10 cellular contexts compared by ENCODE assay signal in genomic region chr19:18029617-18030338, GRCh38. TPM values are rescaled to one million over a fixed set of nuclear protein-coding genes. Genes with fewer than 3 reads are reported as not detected.
DNase-seq lines count a peak whose midpoint lies in the region; ATAC-seq, FAIRE-seq and TF ChIP-seq lines count a peak whose summit lies in the region.
"Had no signal": no experiment of that assay in that cellular context is flagged by ENCODE, and none has a peak within 500 bp of the region (broad histone marks: within the 10 kb centered on the region; RNA-seq: fewer than 3 reads in every experiment).

No MANE protein-coding gene starts in this region.

- FAIRE-seq in GM12878 (lab: Jason Lieb, UNC): no peak
- FAIRE-seq: astrocyte had no signal

- no peak overlapping the region for H2AFZ ChIP-seq in GM12878 (ENCODE audit: control insufficient read depth, low read depth, low read length)

- 74% methylated on average over 8 of the region's 8 CpGs for WGBS in GM12878 (ENCODE audit: insufficient coverage, insufficient replicate concordance, low lambda C conversion rate, missing lambda C conversion rate)

- CTCF ChIA-PET in Calu3 (lab: Charles Lee) (interaction anchor here (0.8 to 1.1 kb wide), 2 partner anchors 19 to 21 kb away, joined by 3 to 5 read pairs; partner anchors contain the start of gene ARRDC2), GM12878 (lab: Yijun Ruan, JAX) (interaction anchor here (0.8 kb wide), 1 partner anchor 222 kb away, joined by 3 read pairs; no protein-coding TSS in a partner anchor)

- no peak for TF ChIP-seq RAD21 in GM12878 (IDR thresholded peaks at IDR 0.05; ENCODE audit: insufficient read depth, low read depth, low read length)

- no peaks in the 10 kb centered on the region for H3K9me3 ChIP-seq in GM12878 (replicated peaks; ENCODE audit: control insufficient read depth, insufficient read depth, low read length)

- intact Hi-C loops in Calu3 (cut with micrococcal nuclease; ENCODE audit: unreplicated experiment): no loop called here
- intact Hi-C loops in GM12878 (cut with micrococcal nuclease; ENCODE audit: unreplicated experiment): no loop called here

- DNase-seq in Calu3 (peak; percentile 60), NCI-H2029 (lab: John Stamatoyannopoulos, UW) (peak; percentile 97), GM12878 (ENCODE audit: low read depth, low spot score) (no peak), medulla oblongata (ENCODE audit: extremely low spot score) (peak; percentile 42), cortex of kidney (lab: John Stamatoyannopoulos, UW) (no peak), epidermal melanocyte (ENCODE audit: insufficient read length, low spot score) (no peak), GF-D8 (lab: John Stamatoyannopoulos, UW) (no peak)
- no peak for DNase-seq in stimulated activated CD4-positive, alpha-beta T cell treated with anti-CD3 and anti-CD28 coated beads, Interleukin-15, amount 100 ng/mL, for 24 hours
- DNase-seq: mesendoderm had no signal

- in situ Hi-C loops in GM12878 (cut with MboI): no loop called here

- no peak overlapping the region for H3K4me2 ChIP-seq in GM12878 (ENCODE audit: control insufficient read depth, insufficient read depth)

- H3K4me3 ChIP-seq in GM12878: no peak overlapping the region

- H3K27me3 Mint-ChIP-seq in Calu3 (ENCODE audit: unreplicated experiment): no peaks in the 10 kb centered on the region

- H3K79me2 ChIP-seq in GM12878 (ENCODE audit: control insufficient read depth, insufficient read depth, low read length): no peaks in the 10 kb centered on the region

- no peak overlapping the region for H3K4me3 Mint-ChIP-seq in Calu3 (ENCODE audit: low read depth, unreplicated experiment)

- POLR2A ChIA-PET in GM12878 (lab: Charles Lee): interaction anchor here (1.4 kb wide), 1 partner anchor 19 kb away, joined by 3 read pairs; no protein-coding TSS in a partner anchor

- peaks cover 14% of the 10 kb centered on the region for H3K4me1 Mint-ChIP-seq in Calu3 (ENCODE audit: low read depth, unreplicated experiment)

- no peak overlapping the region for H3K27ac Mint-ChIP-seq in Calu3 (ENCODE audit: unreplicated experiment)

- no peak overlapping the region for H3K27ac ChIP-seq in GM12878 (ENCODE audit: control insufficient read depth, insufficient read depth)

- H3K9me3 Mint-ChIP-seq in Calu3 (ENCODE audit: low read depth, unreplicated experiment): no peaks in the 10 kb centered on the region

- no peaks in the 10 kb centered on the region for H3K36me3 Mint-ChIP-seq in Calu3 (ENCODE audit: insufficient read depth, unreplicated experiment)

- no peaks in the 10 kb centered on the region for H4K20me1 ChIP-seq in GM12878 (ENCODE audit: control insufficient read depth, insufficient read depth)

- BruUV-seq in Calu3 (replicated peaks; lab: Mats Ljungman, UMichigan) (no TSS peak), GM12878 (replicated peaks; lab: Mats Ljungman, UMichigan) (no TSS peak)

- no peak for TF ChIP-seq EP300 in GM12878 (IDR thresholded peaks at IDR 0.05; ENCODE audit: borderline replicate concordance in 1 of 2, control insufficient read depth in 1 of 2, low read depth in 2 of 2, low read length in 2 of 2)

- SMC1A ChIA-PET in GM12878 (lab: Charles Lee; ENCODE audit: uncharacterized antibody, unreplicated experiment): no interaction called here

- H3K9ac ChIP-seq in GM12878 (ENCODE audit: control insufficient read depth, insufficient read depth, low read length): no peak overlapping the region

- H3K27me3 ChIP-seq in GM12878 (replicated peaks in 1 of 2; ENCODE audit: control insufficient read depth in 2 of 2, insufficient read depth in 2 of 2, low read length in 1 of 2): no peaks in the 10 kb centered on the region

- no peaks in the 10 kb centered on the region for H3K4me1 ChIP-seq in GM12878 (ENCODE audit: control insufficient read depth, insufficient read depth, low read length)

- H3K36me3 ChIP-seq in GM12878 (ENCODE audit: control insufficient read depth in 2 of 2, insufficient read depth in 2 of 2, low read length in 1 of 2): no peaks in the 10 kb centered on the region

- RAD21 ChIA-PET in GM12878 (lab: Charles Lee; ENCODE audit: unreplicated experiment): interaction anchor here (1.3 kb wide), 1 partner anchor 15 kb away, joined by 3 read pairs; no protein-coding TSS in a partner anchor

- TF ChIP-seq CTCF in Calu3 (IDR thresholded peaks at IDR 0.05; ENCODE audit: unreplicated experiment): no peak
- TF ChIP-seq CTCF in GM12878 (IDR thresholded peaks at IDR 0.05 in 2 of 3, conservative IDR thresholded peaks at IDR 0.05 in 1 of 3; ENCODE audit: control insufficient read depth in 2 of 3, extremely low read depth in 1 of 3, insufficient read depth in 1 of 3, low read depth in 3 of 3, low read length in 3 of 3): no peak

- TF ChIP-seq POLR2A in GM12878 (IDR thresholded peaks at IDR 0.05; ENCODE audit: low read depth, low read length): no peak

- no peak; the same call in 2 of the 3 replicates for ATAC-seq in GM12878

TF ChIP-seq in GM12878, 131 proteins besides CTCF, POLR2A, EP300 and RAD21:
- TF ChIP-seq ZNF384 (IDR thresholded peaks at IDR 0.05; ENCODE audit: borderline replicate concordance, low read depth, low read length) (0 out of 2 replicates have a peak, but pooled peaks have one; percentile 30), YY1 (IDR thresholded peaks at IDR 0.05; ENCODE audit: low read depth, low read length) (no peak)

RNA-seq across cellular contexts. Expression of gene ARRDC2, which starts 21.8 kb away (rescaled TPM):
- 15.8 and 23.0 TPM in 2 replicates for total RNA-seq in Calu3 (2022)
- total RNA-seq in GM12878 (2013; cell fraction: nucleolus; rRNA removed): 19.4 and 23.9 TPM in 2 replicates
- 6.8 and 8.8 TPM in 2 replicates for total RNA-seq in GM12878 (2014; rRNA removed)
- 5.5 TPM in 2 replicates for total RNA-seq in GM12878 (2014; rRNA removed; fragmentation: Illumina TruSeq; extraction: Trizol)
- 9.3 and 10.1 TPM in 2 replicates for total RNA-seq in GM12878 (2021)
- 3.8 TPM for polyA plus RNA-seq in GM12878 (2011; ENCODE audit: low read depth)
- polyA plus RNA-seq in GM12878 (2011; rRNA removed): 4.4 and 5.2 TPM in 2 replicates
- 3.9 and 6.7 TPM in 2 replicates for polyA plus RNA-seq in GM12878 (2011; cell fraction: cytosol; rRNA removed)
- 31.0 and 35.9 TPM in 2 replicates for polyA plus RNA-seq in GM12878 (2011; cell fraction: nucleus; rRNA removed)
- polyA plus RNA-seq in GM12878 (2012): 6.5 and 8.6 TPM in 2 replicates
- 4.3 and 4.7 TPM in 2 replicates for polyA plus RNA-seq in GM12878 (2014; fragmentation: Illumina TruSeq; extraction: Trizol)
- polyA plus RNA-seq in GM12878 (2014; fragmentation: Nextera tagmentation; extraction: Ambion mirVana): 1 to 10 TPM in 1 of 2 experiments, under 1 TPM in 1; 0.48 to 1.1 TPM
- 9.6 and 11.1 TPM in 2 replicates for polyA plus RNA-seq in GM12878 (2014; rRNA removed)
- polyA plus RNA-seq in GM12878 (2016; fragmentation: Nextera tagmentation; extraction: Ambion mirVana): 1 to 10 TPM; 1.1 to 2.7 TPM
- polyA minus RNA-seq in GM12878 (2011; rRNA and poly(A)+ RNA removed): 3.4 and 4.4 TPM in 2 replicates
- 2.3 and 3.7 TPM in 2 replicates for polyA minus RNA-seq in GM12878 (2011; cell fraction: cytosol; rRNA and poly(A)+ RNA removed)
- 4.4 and 8.6 TPM in 2 replicates for polyA minus RNA-seq in GM12878 (2011; cell fraction: nucleus; rRNA and poly(A)+ RNA removed)

RNA-seq across cellular contexts. Expression of gene IL12RB1, which starts 57.0 kb away (rescaled TPM):
- not detected in 2 replicates for total RNA-seq in Calu3 (2022)
- total RNA-seq in GM12878 (2013; cell fraction: nucleolus; rRNA removed): 13.5 and 19.9 TPM in 2 replicates
- total RNA-seq in GM12878 (2014; rRNA removed): 26.9 and 28.9 TPM in 2 replicates
- 15.5 and 16.1 TPM in 2 replicates for total RNA-seq in GM12878 (2014; rRNA removed; fragmentation: Illumina TruSeq; extraction: Trizol)
- 28.1 and 29.9 TPM in 2 replicates for total RNA-seq in GM12878 (2021)
- 6.1 TPM for polyA plus RNA-seq in GM12878 (2011; ENCODE audit: low read depth)
- polyA plus RNA-seq in GM12878 (2011; rRNA removed): 5.5 and 10.8 TPM in 2 replicates
- polyA plus RNA-seq in GM12878 (2011; cell fraction: cytosol; rRNA removed): 13.2 and 18.7 TPM in 2 replicates
- polyA plus RNA-seq in GM12878 (2011; cell fraction: nucleus; rRNA removed): 15.2 and 23.5 TPM in 2 replicates
- polyA plus RNA-seq in GM12878 (2012): 9.4 and 11.8 TPM in 2 replicates
- polyA plus RNA-seq in GM12878 (2014; fragmentation: Illumina TruSeq; extraction: Trizol): 6.8 and 14.0 TPM in 2 replicates
- 1 to 10 TPM; 2.8 to 7.1 TPM for polyA plus RNA-seq in GM12878 (2014; fragmentation: Nextera tagmentation; extraction: Ambion mirVana)
- 26.9 and 30.3 TPM in 2 replicates for polyA plus RNA-seq in GM12878 (2014; rRNA removed)
- 10 to 100 TPM; 19.2 to 21.0 TPM for polyA plus RNA-seq in GM12878 (2016; fragmentation: Nextera tagmentation; extraction: Ambion mirVana)
- 7.5 and 15.9 TPM in 2 replicates for polyA minus RNA-seq in GM12878 (2011; rRNA and poly(A)+ RNA removed)
- polyA minus RNA-seq in GM12878 (2011; cell fraction: cytosol; rRNA and poly(A)+ RNA removed): 4.9 and 6.2 TPM in 2 replicates
- 10.9 and 17.8 TPM in 2 replicates for polyA minus RNA-seq in GM12878 (2011; cell fraction: nucleus; rRNA and poly(A)+ RNA removed)

Comparison
In these comparisons a context has a peak if more than half of its experiments do, and no peak if none do; other contexts are left out.
1. DNase-seq: peak in Calu3 (single experiment), NCI-H2029 (single experiment) and medulla oblongata (single experiment); none in GM12878 (single experiment), stimulated activated CD4-positive, alpha-beta T cell treated with anti-CD3 and anti-CD28 coated beads, Interleukin-15, amount 100 ng/mL, for 24 hours (single experiment), cortex of kidney (single experiment), epidermal melanocyte (single experiment) and GF-D8 (single experiment).
2. RNA of gene IL12RB1, which starts 57.0 kb away (total RNA-seq): 13.5 to 29.9 TPM in GM12878; not detected in Calu3; every median in the first group is over 10 times any median in the second.